2 cellular contexts compared by ENCODE assay signal in genomic region chr20:23332467-23332866, GRCh38.
TF ChIP-seq lines count a peak whose summit lies in the region.

No MANE protein-coding gene starts in this region.

TF ChIP-seq in HepG2, 621 proteins besides CTCF, POLR2A, EP300 and RAD21:
- TF ChIP-seq ELF1 (CRISPR knock-in tag; IDR thresholded peaks at IDR 0.05) = no peak
- no peak for TF ChIP-seq ZNF704 (CRISPR knock-in tag; IDR thresholded peaks at IDR 0.05; ENCODE audit: borderline replicate concordance)
- no peak for TF ChIP-seq ZNF296 (CRISPR knock-in tag; conservative IDR thresholded peaks at IDR 0.05)
- TF ChIP-seq RXRA (CRISPR knock-in tag; IDR thresholded peaks at IDR 0.05) = no peak
- no peak for TF ChIP-seq ZNF792 (CRISPR knock-in tag; IDR thresholded peaks at IDR 0.05)
- TF ChIP-seq THYN1 (CRISPR knock-in tag; IDR thresholded peaks at IDR 0.05; ENCODE audit: borderline replicate concordance, low read depth) = no peak
- TF ChIP-seq SIX1 (CRISPR knock-in tag; IDR thresholded peaks at IDR 0.05; ENCODE audit: borderline replicate concordance) = no peak
- TF ChIP-seq ZNF547 (CRISPR knock-in tag; IDR thresholded peaks at IDR 0.05) = no peak
- no peak for TF ChIP-seq SKI (IDR thresholded peaks at IDR 0.05; ENCODE audit: partially characterized antibody)
- TF ChIP-seq ZNF33A (CRISPR knock-in tag; IDR thresholded peaks at IDR 0.05; ENCODE audit: borderline replicate concordance) = no peak
- no peak for TF ChIP-seq NFRKB (IDR thresholded peaks at IDR 0.05)
- TF ChIP-seq SRSF1 (optimal IDR thresholded peaks at IDR 0.05; ENCODE audit: low read depth, low read length) = no peak
- TF ChIP-seq ZNF512B (CRISPR knock-in tag; IDR thresholded peaks at IDR 0.05; ENCODE audit: borderline replicate concordance) = no peak
- TF ChIP-seq ISX (CRISPR knock-in tag; conservative IDR thresholded peaks at IDR 0.05) = no peak
- TF ChIP-seq SMYD3 (CRISPR knock-in tag; IDR thresholded peaks at IDR 0.05) = no peak
- TF ChIP-seq DNMT1 (CRISPR knock-in tag; IDR thresholded peaks at IDR 0.05) = no peak
- TF ChIP-seq ATM (IDR thresholded peaks at IDR 0.05; ENCODE audit: borderline replicate concordance) = no peak

TF ChIP-seq in endothelial cell of umbilical vein, 7 proteins besides CTCF, POLR2A, EP300 and RAD21:
- TF ChIP-seq POLR2AphosphoS5 (IDR thresholded peaks at IDR 0.05; ENCODE audit: insufficient read depth, low read depth, low read length) (no peak), FOS (IDR thresholded peaks at IDR 0.05; ENCODE audit: borderline replicate concordance, insufficient read depth, low read length) (no peak), MAX (IDR thresholded peaks at IDR 0.05; ENCODE audit: insufficient read depth, insufficient read length) (no peak), EZH2 (IDR thresholded peaks at IDR 0.05; ENCODE audit: borderline replicate concordance, low read depth, low read length, severe bottlenecking) (no peak), GATA2 (IDR thresholded peaks at IDR 0.05; ENCODE audit: insufficient read depth, insufficient read length, low read depth, low read length) (no peak), MYC (IDR thresholded peaks at IDR 0.05; ENCODE audit: low read depth, low read length) (no peak), JUN (IDR thresholded peaks at IDR 0.05; ENCODE audit: borderline replicate concordance, insufficient read depth, insufficient read length, low read depth) (no peak)
